ENCODE assay signal across 8 cellular contexts in genomic region chr21:33383056-33383888, GRCh38. TPM values are rescaled to one million over a fixed set of nuclear protein-coding genes. Genes with fewer than 3 reads are reported as not detected.
DNase-seq lines count a peak whose midpoint lies in the region; ATAC-seq and TF ChIP-seq lines count a peak whose summit lies in the region.

No MANE protein-coding gene starts in this region.

- TF ChIP-seq CTCF in AG04450 (IDR thresholded peaks at IDR 0.05; ENCODE audit: low read depth, low read length) = no peak

- intact Hi-C loops in left colon (cut with DNase I, micrococcal nuclease) = no loop called here

- DNase-seq in AG04450 (ENCODE audit: low read depth, low spot score) (no peak), T follicular helper cell (ENCODE audit: low read depth) (peak; percentile 32), amniotic stem cell (lab: John Stamatoyannopoulos, UW) (peak; percentile 23), left colon (peak; percentile 72 to 78), midbrain (lab: John Stamatoyannopoulos, UW) (no peak)
- peak; percentile 41 to 66 (median 53) for DNase-seq in stimulated activated CD4-positive, alpha-beta T cell treated with anti-CD3 and anti-CD28 coated beads, TNF-alpha, amount 100 ng/mL, for 1 hour (ENCODE audit: low read depth in 3 of 3, low spot score in 1 of 3)

- CTCF ChIA-PET in AG04450 (lab: Charles Lee) = no interaction called here

- peak overlapping the region; percentile 52 for H3K27ac ChIP-seq in AG04450 (ENCODE audit: low read depth, low read length)

- no peaks in the 10 kb centered on the region for H3K27me3 ChIP-seq in AG04450 (ENCODE audit: control insufficient read depth, insufficient read depth, low read length)

- POLR2A ChIA-PET in AG04450 (lab: Yijun Ruan, JAX) = no interaction called here

- H3K9me3 ChIP-seq in AG04450 (ENCODE audit: control insufficient read depth, insufficient read depth, low read length) = no peaks in the 10 kb centered on the region

- peak; percentile 68 for ATAC-seq in GM19324 (IDR thresholded peaks at IDR 0.05; ENCODE audit: low FRiP score, unreplicated experiment)
- ATAC-seq in HG03439 (IDR thresholded peaks at IDR 0.05; ENCODE audit: unreplicated experiment) = peak; percentile 71
- ATAC-seq in left colon = peak; percentile 35

- H3K4me3 ChIP-seq in AG04450 (ENCODE audit: low read depth, low read length) = no peak overlapping the region

RNA-seq across cellular contexts. Expression of gene IFNGR2, which starts 19.9 kb away (rescaled TPM):
- polyA plus RNA-seq in AG04450 (2011; rRNA removed) = 90.8 and 93.4 TPM in 2 replicates
- 94.1 and 122 TPM in 2 replicates for polyA minus RNA-seq in AG04450 (2011; rRNA and poly(A)+ RNA removed)
- total RNA-seq in left colon = 100 to 1,000 TPM in 1 of 2 donors, 10 to 100 TPM in 1; 71.9 to 140 TPM

RNA-seq across cellular contexts. Expression of gene IFNAR1, which starts 58.5 kb away (rescaled TPM):
- 17.0 and 21.2 TPM in 2 replicates for polyA plus RNA-seq in AG04450 (2011; rRNA removed)
- polyA minus RNA-seq in AG04450 (2011; rRNA and poly(A)+ RNA removed) = 20.6 and 27.3 TPM in 2 replicates
- total RNA-seq in left colon = 10 to 100 TPM; 37.1 to 50.1 TPM

Comparison
In these comparisons a context has a peak if more than half of its experiments do, and no peak if none do; other contexts are left out.
1. DNase-seq: peak in T follicular helper cell (single experiment), amniotic stem cell (single experiment), left colon (2 of 2) and stimulated activated CD4-positive, alpha-beta T cell treated with anti-CD3 and anti-CD28 coated beads, TNF-alpha, amount 100 ng/mL, for 1 hour (3 of 3); none in AG04450 (single experiment) and midbrain (single experiment).
2. Peak in every context shown above with its lines, with median percentiles within 50 percentile points of each other: ATAC-seq.